In the genomic region with DNA sequence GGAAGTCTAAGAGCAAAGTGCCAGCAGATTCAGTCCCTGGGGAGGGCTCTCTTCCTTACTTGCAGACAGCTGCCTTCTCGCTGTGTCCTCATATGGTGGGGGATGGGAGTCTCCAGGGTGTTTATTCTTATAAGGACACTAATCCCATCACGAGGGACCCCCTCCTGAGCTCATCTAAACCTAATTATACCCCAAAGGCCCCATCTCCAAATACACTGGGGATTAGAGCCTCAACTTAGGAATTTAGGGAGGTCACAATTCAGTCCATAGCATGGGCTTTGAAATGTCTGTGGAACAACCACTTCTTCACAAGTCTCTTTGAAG, we compare ENCODE assay signal across 25 cellular contexts.
"Had no signal": no experiment of that assay in that cellular context is flagged by ENCODE, and none has a peak within 500 bp of the region (broad histone marks: within the 10 kb centered on the region; RNA-seq: fewer than 3 reads in every experiment).

No MANE protein-coding gene starts in this region.

- H3K4me1 ChIP-seq: esophagus squamous epithelium, heart right ventricle, lower lobe of right lung, psoas muscle, sigmoid colon, stomach, thyroid gland, vagina had no signal

- ATAC-seq: effector memory CD8-positive, alpha-beta T cell; heart right ventricle; left ventricle myocardium superior; lower lobe of right lung; mucosa of descending colon; naive thymus-derived CD4-positive, alpha-beta T cell; psoas muscle; right cardiac atrium; stimulated activated effector memory CD8-positive, alpha-beta T cell treated with anti-CD3 and anti-CD28 coated beads, Interleukin-12 subunit alpha, Interleukin-12 subunit beta, amount 100 ng/mL, for 72 hours had no signal

- H3K4me3 Mint-ChIP-seq: effector memory CD8-positive, alpha-beta T cell; memory B cell; mesothelial cell of epicardium; naive thymus-derived CD4-positive, alpha-beta T cell; nephron; stimulated activated effector memory CD8-positive, alpha-beta T cell treated with anti-CD3 and anti-CD28 coated beads, Interleukin-12 subunit alpha, Interleukin-12 subunit beta, amount 100 ng/mL, for 72 hours had no signal

- H3K36me3 ChIP-seq: esophagus squamous epithelium, heart right ventricle, lower lobe of right lung, ovary, sigmoid colon, stomach, thyroid gland, vagina had no signal

- H3K27me3 ChIP-seq: ovary, thyroid gland, vagina had no signal

- H3K9me3 ChIP-seq: esophagus squamous epithelium, heart right ventricle, lower lobe of right lung, mucosa of descending colon, ovary, psoas muscle, sigmoid colon, stomach, thyroid gland, vagina had no signal

- H3K9me3 Mint-ChIP-seq: effector memory CD8-positive, alpha-beta T cell; memory B cell; mesothelial cell of epicardium; naive thymus-derived CD4-positive, alpha-beta T cell; nephron; stimulated activated effector memory CD8-positive, alpha-beta T cell treated with anti-CD3 and anti-CD28 coated beads, Interleukin-12 subunit alpha, Interleukin-12 subunit beta, amount 100 ng/mL, for 72 hours had no signal

- H3K4me3 ChIP-seq: esophagus squamous epithelium, heart right ventricle, lower lobe of right lung, mucosa of descending colon, ovary, psoas muscle, sigmoid colon, stomach, thyroid gland, vagina had no signal

- H3K4me1 Mint-ChIP-seq: mesothelial cell of epicardium; nephron; stimulated activated effector memory CD8-positive, alpha-beta T cell treated with anti-CD3 and anti-CD28 coated beads, Interleukin-12 subunit alpha, Interleukin-12 subunit beta, amount 100 ng/mL, for 72 hours had no signal

- H3K27ac Mint-ChIP-seq: effector memory CD8-positive, alpha-beta T cell; memory B cell; mesothelial cell of epicardium; naive thymus-derived CD4-positive, alpha-beta T cell; nephron; stimulated activated effector memory CD8-positive, alpha-beta T cell treated with anti-CD3 and anti-CD28 coated beads, Interleukin-12 subunit alpha, Interleukin-12 subunit beta, amount 100 ng/mL, for 72 hours had no signal

- DNase-seq: effector memory CD8-positive, alpha-beta T cell; erythroblast; esophagus squamous epithelium; foreskin melanocyte; heart right ventricle; hypothalamus; left ventricle myocardium superior; lower lobe of right lung; mucosa of descending colon; naive thymus-derived CD4-positive, alpha-beta T cell; nucleus accumbens; ovary; psoas muscle; sigmoid colon; stimulated activated CD4-positive, alpha-beta T cell treated with anti-CD3 and anti-CD28 coated beads, Interleukin-2, amount 100 ng/mL, for 24 hours; stimulated activated CD4-positive, alpha-beta T cell treated with anti-CD3 and anti-CD28 coated beads, Interleukin-4, amount 100 ng/mL, for 24 hours; stimulated activated naive CD4-positive, alpha-beta T cell treated with Interleukin-2 at 50 U/mL for 16 hours; stomach; thyroid gland had no signal

- H3K36me3 Mint-ChIP-seq: memory B cell; mesothelial cell of epicardium; naive thymus-derived CD4-positive, alpha-beta T cell; stimulated activated effector memory CD8-positive, alpha-beta T cell treated with anti-CD3 and anti-CD28 coated beads, Interleukin-12 subunit alpha, Interleukin-12 subunit beta, amount 100 ng/mL, for 72 hours had no signal
